ENCODE assay signal across 6 cellular contexts in the genomic region with DNA sequence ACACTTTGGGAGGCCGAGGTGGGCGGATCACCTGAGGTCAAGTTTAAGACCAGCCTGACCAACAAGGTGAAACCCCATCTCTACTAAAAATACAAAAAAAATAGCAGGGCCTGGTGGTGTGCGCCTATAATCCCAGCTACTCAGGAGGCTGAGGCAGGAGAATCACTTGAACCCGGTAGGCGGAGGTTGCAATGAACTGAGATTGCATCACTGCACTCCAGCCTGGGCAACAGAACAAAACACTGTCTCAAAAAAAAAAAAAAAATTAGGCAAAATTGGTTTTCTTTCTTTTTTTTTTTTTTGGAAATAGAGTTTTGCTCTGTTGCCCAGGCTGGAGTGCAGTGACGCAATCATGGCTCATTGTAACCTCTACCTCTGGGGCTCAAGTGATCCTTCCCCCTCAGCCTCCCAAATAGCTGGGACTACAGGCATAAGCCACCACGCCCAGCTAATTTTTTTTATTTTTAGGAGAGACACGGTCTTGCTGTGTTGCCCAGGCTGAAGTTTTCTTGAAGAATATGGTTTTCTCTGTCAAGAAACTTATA. TPM values are rescaled to one million over a fixed set of nuclear protein-coding genes. Genes with fewer than 3 reads are reported as not detected.
A peak's percentile ranks its signal among the peaks of the same experiment; 100 is the strongest.
DNase-seq lines count a peak whose midpoint lies in the region; ATAC-seq, FAIRE-seq and TF ChIP-seq lines count a peak whose summit lies in the region.
"Not testable (repeated sequence)": the region's sequence is repeated elsewhere in the genome, so short reads cannot be mapped to it uniquely, and the experiment has no call there.

No MANE protein-coding gene starts in this region.

- TF ChIP-seq RAD21 in K562 (CRISPR knock-in tag; conservative IDR thresholded peaks at IDR 0.05 in 1 of 2, IDR thresholded peaks at IDR 0.05 in 1 of 2) = not testable (repeated sequence)

- not testable (repeated sequence) for ATAC-seq in K562
- peak; percentile 28 for ATAC-seq in Right ventricle myocardium superior (ENCODE audit: poor library complexity)
- ATAC-seq in sciatic nerve = peak; percentile 74

- not testable (repeated sequence) for H3K79me2 ChIP-seq in K562 (ENCODE audit: control insufficient read depth, insufficient read depth, low read length)

- H3K4me1 ChIP-seq in K562 (replicated peaks in 1 of 2; ENCODE audit: control insufficient read depth in 2 of 2, insufficient read depth in 2 of 2, low read length in 2 of 2); vagina: not testable (repeated sequence)

- H3K9ac ChIP-seq in K562 (ENCODE audit: insufficient read depth in 1 of 2, low read depth in 2 of 2, low read length in 2 of 2) = not testable (repeated sequence)

- CTCF ChIA-PET in K562 (lab: Yijun Ruan, JAX; ENCODE audit: low intra/inter-chr PET ratio) = interaction anchor here (0.7 to 2.5 kb wide), 4 partner anchors 58 to 368 kb away, joined by 3 to 17 read pairs (median 10); no protein-coding TSS in a partner anchor

- H3K36me3 ChIP-seq in K562 (ENCODE audit: control insufficient read depth, insufficient read depth, low read length) = peaks cover 39% of the 10 kb centered on the region
- not testable (repeated sequence) for H3K36me3 ChIP-seq in vagina

- not testable (repeated sequence) for TF ChIP-seq CTCF in HL-60 (IDR thresholded peaks at IDR 0.05; ENCODE audit: insufficient read depth, low read length); K562 (IDR thresholded peaks at IDR 0.05 in 2 of 3, conservative IDR thresholded peaks at IDR 0.05 in 1 of 3; ENCODE audit: insufficient read depth in 2 of 3, low read depth in 1 of 3, low read length in 3 of 3); vagina (IDR thresholded peaks at IDR 0.05)

- WGBS in K562 (ENCODE audit: insufficient coverage, low coverage, missing lambda C conversion rate) = 97% methylated on average over 7 of the region's 8 CpGs

- not testable (repeated sequence) for FAIRE-seq in K562 (lab: Jason Lieb, UNC)

- BruUV-seq in K562 (replicated peaks; lab: Mats Ljungman, UMichigan) = not testable (repeated sequence)

- H4K20me1 ChIP-seq in K562 (replicated peaks; ENCODE audit: control insufficient read depth, insufficient read depth, low read length) = not testable (repeated sequence)

- POLR2A ChIA-PET in K562 (lab: Yijun Ruan, JAX) = interaction anchor here (0.6 to 2.5 kb wide), 2 partner anchors 11 to 400 kb away, joined by 4 to 11 read pairs; no protein-coding TSS in a partner anchor

- H2AFZ ChIP-seq in K562 (ENCODE audit: low read depth, low read length) = not testable (repeated sequence)

- intact Hi-C loops in K562 (cut with micrococcal nuclease) = loop anchor here (2.0 to 5.0 kb wide), 2 partner anchors 176 to 219 kb away; no protein-coding TSS in a partner anchor
- intact Hi-C loops in Right ventricle myocardium superior (cut with DNase I) = loop anchor here (5.0 to 10.0 kb wide), 3 partner anchors 174 to 372 kb away; no protein-coding TSS in a partner anchor
- intact Hi-C loops in sciatic nerve (cut with DNase I) = loop anchor here (5.0 kb wide), 1 partner anchor 324 kb away; no protein-coding TSS in a partner anchor
- intact Hi-C loops in vagina (cut with DNase I) = loop anchor here (5.0 to 10.0 kb wide), 2 partner anchors 324 to 362 kb away; no protein-coding TSS in a partner anchor

- TF ChIP-seq EP300 in K562 (IDR thresholded peaks at IDR 0.05; ENCODE audit: low read length) = not testable (repeated sequence)

- H3K9me1 ChIP-seq in K562 (ENCODE audit: control insufficient read depth, insufficient read depth, low read length) = not testable (repeated sequence)

- in situ Hi-C loops in K562 (cut with MboI) = loop anchor here (10.0 kb wide), 1 partner anchor 322 kb away; no protein-coding TSS in a partner anchor

- DNase-seq in HL-60 (ENCODE audit: low read depth in 1 of 2, low spot score in 1 of 2); K562 (ENCODE audit: extremely low read depth in 1 of 4, low spot score in 3 of 4); Right ventricle myocardium superior; sciatic nerve (ENCODE audit: low spot score); vagina (ENCODE audit: extremely low spot score in 2 of 2): not testable (repeated sequence)
- peak; percentile 14 for DNase-seq in MV-4-11 (lab: John Stamatoyannopoulos, UW)

- not testable (repeated sequence) for H3K9me3 ChIP-seq in K562 (replicated peaks; ENCODE audit: control insufficient read depth, insufficient read depth, low read depth, low read length); vagina

- not testable (repeated sequence) for H3K4me2 ChIP-seq in K562 (ENCODE audit: insufficient read depth, low read length)

- H3K27me3 ChIP-seq in HL-60 (ENCODE audit: insufficient read depth, poor library complexity, severe bottlenecking); K562 (ENCODE audit: control insufficient read depth in 2 of 2, insufficient read depth in 2 of 2, low read length in 2 of 2); vagina: not testable (repeated sequence)

- H3K27ac ChIP-seq in HL-60 (replicated peaks) = 0 out of 2 replicates have a peak overlapping the region, but pooled peaks have one; percentile 31
- H3K27ac ChIP-seq in K562 (ENCODE audit: extremely low read depth, low read depth, low read length) = not testable (repeated sequence)
- peak overlapping the region; percentile 62 for H3K27ac ChIP-seq in vagina

- not testable (repeated sequence) for H3K4me3 ChIP-seq in HL-60 (replicated peaks; ENCODE audit: insufficient read depth, low read length); K562; vagina

- not testable (repeated sequence) for TF ChIP-seq POLR2A in K562 (conservative IDR thresholded peaks at IDR 0.05); vagina (IDR thresholded peaks at IDR 0.05)

TF ChIP-seq in K562, 482 proteins besides CTCF, POLR2A, EP300 and RAD21:
- TF ChIP-seq CEBPB (tag; IDR thresholded peaks at IDR 0.05) = peak; percentile 54; the same call in 1 of the 2 replicates
- TF ChIP-seq, protein P1, sequence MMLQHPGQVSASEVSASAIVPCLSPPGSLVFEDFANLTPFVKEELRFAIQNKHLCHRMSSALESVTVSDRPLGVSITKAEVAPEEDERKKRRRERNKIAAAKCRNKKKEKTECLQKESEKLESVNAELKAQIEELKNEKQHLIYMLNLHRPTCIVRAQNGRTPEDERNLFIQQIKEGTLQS (IDR thresholded peaks at IDR 0.05) = peak; percentile 6; the same call in 1 of the 2 replicates
- TF ChIP-seq, protein P1 (CRISPR knock-in tag; conservative IDR thresholded peaks at IDR 0.05) = not testable (repeated sequence)

RNA-seq across cellular contexts. Expression of a gene that starts 14.1 kb away (rescaled TPM):
- 13.2 and 19.2 TPM in 2 replicates for total RNA-seq in K562 (2011; cell fraction: chromatin; rRNA removed; ENCODE audit: low replicate concordance)
- total RNA-seq in K562 (2011; cell fraction: nucleolus; rRNA removed) = 6.5 and 9.9 TPM in 2 replicates
- total RNA-seq in K562 (2011; cell fraction: nucleoplasm; rRNA removed) = 12.8 and 15.0 TPM in 2 replicates
- total RNA-seq in K562 (2014; rRNA removed) = 60.5 and 66.3 TPM in 2 replicates
- 83.0 and 97.2 TPM in 2 replicates for total RNA-seq in K562 (2014; rRNA removed; fragmentation: Illumina TruSeq; extraction: Trizol)
- 78.8 and 87.7 TPM in 2 replicates for total RNA-seq in K562 (2015; rRNA removed; fragmentation: Illumina TruSeq; extraction: Trizol)
- total RNA-seq in K562 (2021) = 52.6 and 55.0 TPM in 2 replicates
- 35.3 and 51.9 TPM in 2 replicates for polyA plus RNA-seq in K562 (2011; rRNA removed)
- 27.0 and 34.0 TPM in 2 replicates for polyA plus RNA-seq in K562 (2011; cell fraction: cytosol; rRNA removed)
- 9.7 and 12.5 TPM in 2 replicates for polyA plus RNA-seq in K562 (2011; cell fraction: nucleus; rRNA removed)
- polyA plus RNA-seq in K562 (2012) = 66.6 and 72.0 TPM in 2 replicates
- 109 and 130 TPM in 2 replicates for polyA plus RNA-seq in K562 (2014; fragmentation: Illumina TruSeq; extraction: Trizol)
- 100 to 1,000 TPM; 121 to 173 TPM for polyA plus RNA-seq in K562 (2014; fragmentation: Nextera tagmentation; extraction: Ambion mirVana)
- polyA plus RNA-seq in K562 (2014; rRNA removed) = 83.3 and 98.4 TPM in 2 replicates
- polyA minus RNA-seq in K562 (2011; rRNA and poly(A)+ RNA removed) = 47.9 and 51.0 TPM in 2 replicates
- polyA minus RNA-seq in K562 (2011; cell fraction: cytosol; rRNA and poly(A)+ RNA removed) = 15.5 and 16.9 TPM in 2 replicates
- polyA minus RNA-seq in K562 (2011; cell fraction: nucleus; rRNA and poly(A)+ RNA removed) = 5.8 and 10.2 TPM in 2 replicates
- total RNA-seq in Right ventricle myocardium superior = 108 TPM
- 47.2 TPM for total RNA-seq in sciatic nerve
- total RNA-seq in vagina = 29.7 TPM
